ENCODE assay signal across 21 cellular contexts in the genomic region with DNA sequence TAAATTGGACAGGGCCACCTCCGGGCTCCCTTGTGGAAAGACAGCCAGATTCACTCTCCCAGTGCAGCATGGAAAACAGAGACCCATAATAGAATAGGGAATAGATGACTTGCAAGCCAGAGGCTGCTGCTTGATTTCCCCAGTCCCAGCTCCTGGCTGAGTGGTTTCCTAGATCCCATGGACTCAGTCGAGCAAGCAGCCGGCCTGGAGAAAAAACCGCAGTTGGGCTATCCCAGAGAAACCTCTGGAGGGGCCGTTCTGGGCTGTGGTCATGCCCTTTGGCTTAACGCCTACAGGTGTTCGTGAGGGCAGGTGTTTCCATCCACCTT.
DNase-seq lines count a peak whose midpoint lies in the region; TF ChIP-seq lines count a peak whose summit lies in the region.
"Had no signal": no experiment of that assay in that cellular context is flagged by ENCODE, and none has a peak within 500 bp of the region (broad histone marks: within the 10 kb centered on the region; RNA-seq: fewer than 3 reads in every experiment).

No MANE protein-coding gene starts in this region.

- peaks cover 21% of the 10 kb centered on the region; the same call in 1 of the 2 replicates for H3K27me3 ChIP-seq in H9 (ENCODE audit: insufficient read depth, low read length)
- peaks cover 19 to 49% (median 35%) of the 10 kb centered on the region in 3 donors for H3K27me3 ChIP-seq in sigmoid colon
- no peaks in the 10 kb centered on the region for H3K27me3 ChIP-seq in thyroid gland
- no peaks in the 10 kb centered on the region; the same call in 1 of the 2 replicates for H3K27me3 ChIP-seq in PC-9 (ENCODE audit: insufficient read depth, low read depth)
- H3K27me3 ChIP-seq: vagina had no signal

- H3K27ac Mint-ChIP-seq in H9 (no peak overlapping the region), brain (peak overlapping the region in 1 of 5 experiments; percentile 65)
- H3K27ac Mint-ChIP-seq: activated CD4-positive, alpha-beta T cell treated with anti-CD3 and anti-CD28 coated beads, Interleukin-2, amount 10 ng/mL, durations not matched to agents 7 days and 5 days; CD4-positive, CD25-positive, alpha-beta regulatory T cell had no signal

- H2BK120ac ChIP-seq in H9 (ENCODE audit: low read depth, low read length, poor library complexity, severe bottlenecking) = no peak overlapping the region

- peaks cover 3% of the 10 kb centered on the region for H3K23me2 ChIP-seq in H9 (ENCODE audit: insufficient read length, low read depth, low read length, poor library complexity, severe bottlenecking)

- H3K4me1 Mint-ChIP-seq in H9 = peaks cover 17 to 24% of the 10 kb centered on the region in 2 experiments
- peaks cover 10% of the 10 kb centered on the region for H3K4me1 Mint-ChIP-seq in brain

- H3K79me2 ChIP-seq in H9 (ENCODE audit: insufficient read depth, low read length) (no peaks in the 10 kb centered on the region), PC-9 (ENCODE audit: low read depth) (no peaks in the 10 kb centered on the region)

- no peak for DNase-seq in H9
- DNase-seq in mesenteric fat pad (ENCODE audit: low spot score) = peak; percentile 88
- DNase-seq in sigmoid colon = peak; percentile 51
- no peak for DNase-seq in thyroid gland
- DNase-seq in PC-9 = no peak
- DNase-seq in NCI-H1694 (lab: John Stamatoyannopoulos, UW) = no peak
- DNase-seq: activated CD4-positive, alpha-beta T cell treated with anti-CD3 and anti-CD28 coated beads, Interleukin-2, amount 10 ng/mL, durations not matched to agents 7 days and 5 days; activated gamma-delta T cell treated with Interleukin-2 at 50 U/mL for 16 hours; amniotic stem cell; CD4-positive, CD25-positive, alpha-beta regulatory T cell; GF-D8; heart right ventricle; left ventricle myocardium inferior; NCI-H1417 treated with DMSO at 0.1 percent for 48 hours; NK-92 treated with Interleukin-12 subunit alpha and Interleukin-12 subunit beta, amount 100 ng/mL, for 24 hours; right cardiac atrium; SJCRH30 had no signal

- H3K9me2 ChIP-seq in PC-9 (ENCODE audit: insufficient read depth) = no peaks in the 10 kb centered on the region

- no peak overlapping the region for H3K56ac ChIP-seq in H9 (ENCODE audit: insufficient read length, low read depth, low read length)

- no peak for TF ChIP-seq EP300 in sigmoid colon (IDR thresholded peaks at IDR 0.05)

- H3K4me3 ChIP-seq in sigmoid colon (no peak overlapping the region), thyroid gland (replicated peaks in 1 of 3) (no peak overlapping the region), PC-9 (no peak overlapping the region)
- H3K4me3 ChIP-seq: cardiac muscle cell, SJCRH30, vagina had no signal

- peaks cover 87% of the 10 kb centered on the region for H3K27me3 Mint-ChIP-seq in H9 (ENCODE audit: low read depth)
- H3K27me3 Mint-ChIP-seq in brain = peaks cover 78% of the 10 kb centered on the region

- no peak for TF ChIP-seq POLR2A in sigmoid colon (IDR thresholded peaks at IDR 0.05)
- TF ChIP-seq POLR2A in thyroid gland (IDR thresholded peaks at IDR 0.05) = no peak

- H2AFZ ChIP-seq in H9 (ENCODE audit: low read length) (no peak overlapping the region), PC-9 (no peak overlapping the region)

- H3K23ac ChIP-seq in H9 (ENCODE audit: insufficient read length, low read depth, low read length) = no peak overlapping the region

- no peak overlapping the region for H2BK20ac ChIP-seq in H9 (ENCODE audit: low read depth, low read length, poor library complexity, severe bottlenecking)

- no peak overlapping the region for H4K91ac ChIP-seq in H9 (ENCODE audit: insufficient read length, low read depth, low read length)

- H3K4me2 ChIP-seq in H9 (ENCODE audit: insufficient read depth, insufficient read length, low read length) (no peak overlapping the region), PC-9 (no peak overlapping the region)

- H2AK5ac ChIP-seq in H9 (ENCODE audit: insufficient read length, low read length) = no peak overlapping the region

- WGBS in H9 (ENCODE audit: extremely low coverage, insufficient read length, low lambda C conversion rate) = no CpG with 5 or more reads among the region's 7 CpGs
- 22 to 69% methylated on average over 7 of the region's 7 CpGs for WGBS in sigmoid colon, 2 donors
- 71 to 87% methylated on average over 7 of the region's 7 CpGs for whole genome bisulfite sequencing in thyroid gland, 2 donors

- no peak overlapping the region for H3K4ac ChIP-seq in H9 (ENCODE audit: low read depth, low read length)

- H3K9me3 ChIP-seq in H9 (ENCODE audit: control insufficient read depth, low read depth, low read length) (no peaks in the 10 kb centered on the region), sigmoid colon (no peaks in the 10 kb centered on the region), thyroid gland (no peaks in the 10 kb centered on the region), PC-9 (ENCODE audit: insufficient read depth, low read depth) (no peaks in the 10 kb centered on the region)
- H3K9me3 ChIP-seq: heart right ventricle, left ventricle myocardium inferior, SJCRH30, vagina had no signal

- TF ChIP-seq CTCF in H9 (conservative IDR thresholded peaks at IDR 0.05) (no peak), brain (conservative IDR thresholded peaks at IDR 0.05) (no peak), sigmoid colon (IDR thresholded peaks at IDR 0.05) (no peak), thyroid gland (IDR thresholded peaks at IDR 0.05) (no peak), PC-9 (conservative IDR thresholded peaks at IDR 0.05) (no peak)

- H4K8ac ChIP-seq in H9 (replicated peaks; ENCODE audit: insufficient read length, low read depth, low read length) = no peak overlapping the region

- no peak overlapping the region for H3K9ac ChIP-seq in H9 (ENCODE audit: extremely low read depth, insufficient read length, low read length)

- no peak overlapping the region for H2BK12ac ChIP-seq in H9 (ENCODE audit: insufficient read length, low read depth, low read length)

- H3K27ac ChIP-seq in H9 (ENCODE audit: insufficient read length, low read depth, low read length) (no peak overlapping the region), sigmoid colon (no peak overlapping the region), thyroid gland (no peak overlapping the region), PC-9 (no peak overlapping the region)
- H3K27ac ChIP-seq: cardiac muscle cell, epithelial cell of prostate, heart right ventricle, left ventricle myocardium inferior, SJCRH30, vagina had no signal

- H3K18ac ChIP-seq in H9 (ENCODE audit: insufficient read length, low read depth, low read length) = no peak overlapping the region

- POLR2A ChIA-PET in PC-9 (lab: Charles Lee; ENCODE audit: unreplicated experiment) = interaction anchor here (0.6 kb wide), 1 partner anchor 65 kb away, joined by 19 read pairs; the partner anchor contains the start of gene CDK18

- no peak overlapping the region for H2BK15ac ChIP-seq in H9 (ENCODE audit: low read depth, low read length)

- H4K5ac ChIP-seq in H9 (ENCODE audit: insufficient read length, low read depth, low read length) = no peak overlapping the region

- H4K20me1 ChIP-seq in H9 (ENCODE audit: control insufficient read depth, insufficient read depth, insufficient read length) (no peaks in the 10 kb centered on the region), PC-9 (ENCODE audit: insufficient read depth) (no peaks in the 10 kb centered on the region)

- H3F3A ChIP-seq in PC-9 (ENCODE audit: insufficient read depth, low read depth) = peaks cover 8% of the 10 kb centered on the region

- no peaks in the 10 kb centered on the region for H3K79me1 ChIP-seq in H9 (ENCODE audit: insufficient read depth, low read depth, low read length, poor library complexity, severe bottlenecking)

- BruUV-seq in PC-9 (replicated peaks; lab: Mats Ljungman, UMichigan) = no TSS peak

- no peaks in the 10 kb centered on the region for H3K9me3 Mint-ChIP-seq in H9
- peaks cover 0 to 5% (median 5%) of the 10 kb centered on the region in 5 experiments for H3K9me3 Mint-ChIP-seq in brain
- H3K9me3 Mint-ChIP-seq: activated CD4-positive, alpha-beta T cell treated with anti-CD3 and anti-CD28 coated beads, Interleukin-2, amount 10 ng/mL, durations not matched to agents 7 days and 5 days had no signal

- H3K4me3 Mint-ChIP-seq in H9 (peak overlapping the region; percentile 34 to 62; a peak in 2 of 5 replicates), brain (peak overlapping the region; percentile 52 to 77 (median 70))
- H3K4me3 Mint-ChIP-seq: activated CD4-positive, alpha-beta T cell treated with anti-CD3 and anti-CD28 coated beads, Interleukin-2, amount 10 ng/mL, durations not matched to agents 7 days and 5 days; CD4-positive, CD25-positive, alpha-beta regulatory T cell had no signal

- intact Hi-C loops in sigmoid colon (cut with DNase I) = no loop called here
- intact Hi-C loops in thyroid gland (cut with DNase I) = loop anchor here (5.0 kb wide), 1 partner anchor 38 kb away; no protein-coding TSS in a partner anchor
- intact Hi-C loops in PC-9 (cut with micrococcal nuclease; ENCODE audit: unreplicated experiment) = no loop called here

- H3K36me3 ChIP-seq in sigmoid colon = no peaks in the 10 kb centered on the region
- H3K36me3 ChIP-seq in thyroid gland = no peaks in the 10 kb centered on the region
- no peaks in the 10 kb centered on the region for H3K36me3 ChIP-seq in PC-9 (ENCODE audit: low read depth)
- H3K36me3 ChIP-seq: cardiac muscle cell, heart right ventricle, left ventricle myocardium inferior, SJCRH30, vagina had no signal

- H3K36me3 Mint-ChIP-seq in H9 (ENCODE audit: insufficient read depth in 1 of 3, low read depth in 3 of 3) (no peaks in the 10 kb centered on the region; a peak in 1 of 7 replicates), brain (no peaks in the 10 kb centered on the region)
- H3K36me3 Mint-ChIP-seq: CD4-positive, CD25-positive, alpha-beta regulatory T cell had no signal

- CTCF ChIA-PET in PC-9 (lab: Charles Lee) = interaction anchor here (0.6 to 1.0 kb wide), 2 partner anchors 9 to 14 kb away, joined by 3 to 4 read pairs; no protein-coding TSS in a partner anchor

- no peak overlapping the region for H3K14ac ChIP-seq in H9 (ENCODE audit: insufficient read depth, low read length)

- no peak overlapping the region for H2BK5ac ChIP-seq in H9 (ENCODE audit: insufficient read length, low read length)

- no peak overlapping the region for H3T11ph ChIP-seq in H9 (ENCODE audit: low read length)

- H3K4me1 ChIP-seq in H9 (ENCODE audit: insufficient read depth, low read length) (no peaks in the 10 kb centered on the region), sigmoid colon (peaks cover 0 to 15% (median 13%) of the 10 kb centered on the region in 4 donors), thyroid gland (peaks cover 0 to 13% of the 10 kb centered on the region in 2 donors), PC-9 (replicated peaks; ENCODE audit: insufficient read depth) (peaks cover 7% of the 10 kb centered on the region)
- H3K4me1 ChIP-seq: SJCRH30 had no signal

Comparison
In these comparisons a context has a peak if more than half of its experiments do, and no peak if none do; other contexts are left out.
1. DNase-seq: peak in mesenteric fat pad (single experiment) and sigmoid colon (single experiment); none in H9 (single experiment), thyroid gland (0 of 2), PC-9 (0 of 2) and NCI-H1694 (single experiment).